Comparison of ENCODE assay signal across 1 cellular context in genomic region chr11:91199866-91200265, GRCh38.
TF ChIP-seq lines count a peak whose summit lies in the region.

No MANE protein-coding gene starts in this region.

TF ChIP-seq in H1, 55 proteins besides CTCF, POLR2A, EP300 and RAD21 (continued from another document):
- no peak for TF ChIP-seq TAF7 (optimal IDR thresholded peaks at IDR 0.05; ENCODE audit: borderline replicate concordance, low read depth, low read length)
- no peak for TF ChIP-seq JUN (IDR thresholded peaks at IDR 0.05; ENCODE audit: low read depth, low read length)
- no peak for TF ChIP-seq SIX5 (IDR thresholded peaks at IDR 0.05; ENCODE audit: low read depth, low read length)
- TF ChIP-seq RXRA (IDR thresholded peaks at IDR 0.05; ENCODE audit: insufficient read depth, low read depth, low read length): no peak
- TF ChIP-seq ATF2 (IDR thresholded peaks at IDR 0.05; ENCODE audit: low read length): no peak
- TF ChIP-seq CBX8 (IDR thresholded peaks at IDR 0.05; ENCODE audit: borderline replicate concordance, low read depth, low read length): no peak
- TF ChIP-seq SAP30 (IDR thresholded peaks at IDR 0.05; ENCODE audit: insufficient read depth, insufficient replicate concordance, low read length): no peak
